8 cellular contexts compared by ENCODE assay signal in genomic region chr15:64093627-64094417, GRCh38. TPM values are rescaled to one million over a fixed set of nuclear protein-coding genes. Genes with fewer than 3 reads are reported as not detected.
DNase-seq lines count a peak whose midpoint lies in the region; FAIRE-seq and TF ChIP-seq lines count a peak whose summit lies in the region.

CIAO2A (minus strand) TSS chr15:64093838; CDS start chr15:64093768, 70 bp downstream.

- H3K4ac ChIP-seq in neuronal stem cell (ENCODE audit: low read length): no peak within 1 kb of the TSS

- peak within 1 kb of the TSS; percentile 69 for H3K18ac ChIP-seq in neuronal stem cell (ENCODE audit: low read length)

- no peak within 1 kb of the TSS for H2BK12ac ChIP-seq in neuronal stem cell (ENCODE audit: low read length)

- H4K91ac ChIP-seq in neuronal stem cell (ENCODE audit: low read depth, low read length, poor library complexity): no peak within 1 kb of the TSS

- peaks cover 3 to 26% of the 10 kb centered on the region in 2 donors for H3K36me3 ChIP-seq in neuronal stem cell (replicated peaks in 1 of 2; ENCODE audit: control insufficient read depth in 2 of 2, insufficient read depth in 2 of 2, low read length in 2 of 2)

- H3K4me3 ChIP-seq in neuronal stem cell (ENCODE audit: low read length in 2 of 2): peak within 1 kb of the TSS; percentile 86 to 87

- peak within 1 kb of the TSS; percentile 85 for H3K9ac ChIP-seq in neuronal stem cell (ENCODE audit: low read depth, low read length, poor library complexity)

- no peaks in the 10 kb centered on the region for H3K27me3 Mint-ChIP-seq in activated naive CD4-positive, alpha-beta T cell treated with anti-CD3 and anti-CD28 coated beads, Interleukin-2, amount 10 ng/mL, durations not matched to agents 7 days and 5 days

- CTCF ChIA-PET in HEK293T (lab: Yijun Ruan, JAX): interaction anchor here (0.7 to 1.0 kb wide), 2 partner anchors 25 to 59 kb away, joined by 3 to 4 read pairs; no protein-coding TSS in a partner anchor
- CTCF ChIA-PET in activated naive CD4-positive, alpha-beta T cell treated with anti-CD3 and anti-CD28 coated beads, Interleukin-2, amount 10 ng/mL, durations not matched to agents 7 days and 5 days (lab: Charles Lee): interaction anchor here (0.6 to 1.9 kb wide), 12 partner anchors 11 to 484 kb away, joined by 3 to 10 read pairs (median 4); partner anchors contain the start of gene DAPK2

- H2BK5ac ChIP-seq in neuronal stem cell (ENCODE audit: low read length): no peak within 1 kb of the TSS

- no peak for TF ChIP-seq CTCF in subcutaneous adipose tissue (IDR thresholded peaks at IDR 0.05; ENCODE audit: low read depth)

- no peak within 1 kb of the TSS for H4K8ac ChIP-seq in neuronal stem cell (ENCODE audit: low read depth, low read length)

- no peaks in the 10 kb centered on the region for H3K27me3 ChIP-seq in neuronal stem cell (ENCODE audit: control insufficient read depth in 3 of 3, insufficient read depth in 3 of 3, low read depth in 1 of 3, low read length in 3 of 3)

- no peak for FAIRE-seq in frontal cortex (lab: Jason Lieb, UNC)

- peaks cover 10 to 16% of the 10 kb centered on the region in 2 donors for H3K4me1 ChIP-seq in neuronal stem cell (ENCODE audit: control insufficient read depth in 2 of 2, insufficient read depth in 1 of 2, low read depth in 1 of 2, low read length in 2 of 2)

- H3K23ac ChIP-seq in neuronal stem cell (ENCODE audit: low read depth, low read length, poor library complexity): peak within 1 kb of the TSS; percentile 38

- peak within 1 kb of the TSS; percentile 62 for H3K27ac ChIP-seq in neuronal stem cell (replicated peaks; ENCODE audit: low read length)

- H3K14ac ChIP-seq in neuronal stem cell (ENCODE audit: low read length): no peak within 1 kb of the TSS

- H3K4me3 Mint-ChIP-seq in activated naive CD4-positive, alpha-beta T cell treated with anti-CD3 and anti-CD28 coated beads, Interleukin-2, amount 10 ng/mL, durations not matched to agents 7 days and 5 days: peak within 1 kb of the TSS; percentile 95

- no CpG with 5 or more reads among the region's 41 CpGs for WGBS in neuronal stem cell (ENCODE audit: extremely low coverage in 2 of 2, insufficient read length in 2 of 2, insufficient replicate concordance in 1 of 2), 2 donors

- peak within 1 kb of the TSS; percentile 86 for H3K4me2 ChIP-seq in neuronal stem cell (ENCODE audit: insufficient read depth, low read length, poor library complexity, severe bottlenecking)

- no peak within 1 kb of the TSS for H2BK120ac ChIP-seq in neuronal stem cell (ENCODE audit: low read depth, low read length)

- peaks cover 27% of the 10 kb centered on the region for H3K36me3 Mint-ChIP-seq in activated naive CD4-positive, alpha-beta T cell treated with anti-CD3 and anti-CD28 coated beads, Interleukin-2, amount 10 ng/mL, durations not matched to agents 7 days and 5 days

- H2AFZ ChIP-seq in neuronal stem cell (ENCODE audit: low read length): peak within 1 kb of the TSS; percentile 89

- peak within 1 kb of the TSS; percentile 98 for H3K27ac Mint-ChIP-seq in activated naive CD4-positive, alpha-beta T cell treated with anti-CD3 and anti-CD28 coated beads, Interleukin-2, amount 10 ng/mL, durations not matched to agents 7 days and 5 days

- DNase-seq in GM03348 (ENCODE audit: low spot score) (peak; percentile 92), HEK293T (ENCODE audit: extremely low spot score) (peak; percentile 79), MV-4-11 (lab: John Stamatoyannopoulos, UW) (peak; percentile 100), SK-MEL-5 (ENCODE audit: low read depth, low spot score) (peak; percentile 99), frontal cortex (ENCODE audit: low spot score in 2 of 2) (peak; percentile 78 to 80), neuronal stem cell (ENCODE audit: low spot score) (peak; percentile 96)
- peak; percentile 98 for DNase-seq in activated naive CD4-positive, alpha-beta T cell treated with anti-CD3 and anti-CD28 coated beads, Interleukin-2, amount 10 ng/mL, durations not matched to agents 7 days and 5 days

- POLR2A ChIA-PET in HEK293T (lab: Yijun Ruan, JAX): interaction anchor here (0.8 to 2.2 kb wide), 13 partner anchors 10 to 905 kb away, joined by 3 to 8 read pairs (median 5); partner anchors contain the start of gene PPIB

- H2AK5ac ChIP-seq in neuronal stem cell (ENCODE audit: low read depth, low read length): no peak within 1 kb of the TSS

- peaks cover 80% of the 10 kb centered on the region for H3K4me1 Mint-ChIP-seq in activated naive CD4-positive, alpha-beta T cell treated with anti-CD3 and anti-CD28 coated beads, Interleukin-2, amount 10 ng/mL, durations not matched to agents 7 days and 5 days

- H3K9me3 ChIP-seq in neuronal stem cell (replicated peaks in 1 of 2; ENCODE audit: control insufficient read depth in 2 of 2, insufficient read depth in 1 of 2, low read depth in 1 of 2, low read length in 2 of 2): no peaks in the 10 kb centered on the region

- no peaks in the 10 kb centered on the region for H3K9me3 Mint-ChIP-seq in activated naive CD4-positive, alpha-beta T cell treated with anti-CD3 and anti-CD28 coated beads, Interleukin-2, amount 10 ng/mL, durations not matched to agents 7 days and 5 days

- H3K79me1 ChIP-seq in neuronal stem cell (ENCODE audit: low read depth, low read length): peaks cover 7% of the 10 kb centered on the region

- no peak within 1 kb of the TSS for H2BK15ac ChIP-seq in neuronal stem cell (ENCODE audit: low read length)

- in situ Hi-C loops in SK-MEL-5 (cut with HindIII; ENCODE audit: low pct_unique_long_range_greater_than_20kb, low sequenced_read_pairs): no loop called here

TF ChIP-seq in HEK293T, 16 proteins besides CTCF, POLR2A, EP300 and RAD21:
- TF ChIP-seq FOXA1 (IDR thresholded peaks at IDR 0.05) (no peak), PKNOX1 (IDR thresholded peaks at IDR 0.05) (peak; percentile 79), L3MBTL2 (conservative IDR thresholded peaks at IDR 0.05) (peak; percentile 47), HDGF (IDR thresholded peaks at IDR 0.05; ENCODE audit: borderline replicate concordance) (no peak), FOXK2 (IDR thresholded peaks at IDR 0.05) (no peak), ELF4 (IDR thresholded peaks at IDR 0.05) (peak; percentile 56; the same call in 1 of the 2 replicates), ZNF384 (IDR thresholded peaks at IDR 0.05) (no peak), SUZ12 (IDR thresholded peaks at IDR 0.05) (peak; percentile 66; the same call in 1 of the 2 replicates)
TF ChIP-seq in HEK293T: peak in this region for 4.

RNA-seq across cellular contexts. Expression of gene CIAO2A, which starts in this region (rescaled TPM):
- total RNA-seq in SK-MEL-5 (2014; rRNA removed; shearing (Covaris generic)): 291 and 314 TPM in 2 replicates
- polyA plus RNA-seq in SK-MEL-5 (2015; cell fraction: cytosol; rRNA removed): 197 and 253 TPM in 2 replicates
- 56.5 and 82.1 TPM in 2 replicates for polyA plus RNA-seq in SK-MEL-5 (2015; cell fraction: nucleus; rRNA removed)
- total RNA-seq in frontal cortex (44.8 TPM), subcutaneous adipose tissue (100 to 1,000 TPM in 1 of 4 donors, 10 to 100 TPM in 3; 40.3 to 162 (median 55.5) TPM)
- polyA plus RNA-seq in neuronal stem cell (2013, experiment 1 of 2): 138 TPM
- 148 TPM for polyA plus RNA-seq in neuronal stem cell (2013, experiment 2 of 2)

Comparison
In these comparisons a context has a peak if more than half of its experiments do, and no peak if none do; other contexts are left out.
1. Peak in every context shown above with its lines: DNase-seq, H3K4me3 ChIP-seq and H3K27ac ChIP-seq.